1 cellular context compared by ENCODE assay signal in the genomic region with DNA sequence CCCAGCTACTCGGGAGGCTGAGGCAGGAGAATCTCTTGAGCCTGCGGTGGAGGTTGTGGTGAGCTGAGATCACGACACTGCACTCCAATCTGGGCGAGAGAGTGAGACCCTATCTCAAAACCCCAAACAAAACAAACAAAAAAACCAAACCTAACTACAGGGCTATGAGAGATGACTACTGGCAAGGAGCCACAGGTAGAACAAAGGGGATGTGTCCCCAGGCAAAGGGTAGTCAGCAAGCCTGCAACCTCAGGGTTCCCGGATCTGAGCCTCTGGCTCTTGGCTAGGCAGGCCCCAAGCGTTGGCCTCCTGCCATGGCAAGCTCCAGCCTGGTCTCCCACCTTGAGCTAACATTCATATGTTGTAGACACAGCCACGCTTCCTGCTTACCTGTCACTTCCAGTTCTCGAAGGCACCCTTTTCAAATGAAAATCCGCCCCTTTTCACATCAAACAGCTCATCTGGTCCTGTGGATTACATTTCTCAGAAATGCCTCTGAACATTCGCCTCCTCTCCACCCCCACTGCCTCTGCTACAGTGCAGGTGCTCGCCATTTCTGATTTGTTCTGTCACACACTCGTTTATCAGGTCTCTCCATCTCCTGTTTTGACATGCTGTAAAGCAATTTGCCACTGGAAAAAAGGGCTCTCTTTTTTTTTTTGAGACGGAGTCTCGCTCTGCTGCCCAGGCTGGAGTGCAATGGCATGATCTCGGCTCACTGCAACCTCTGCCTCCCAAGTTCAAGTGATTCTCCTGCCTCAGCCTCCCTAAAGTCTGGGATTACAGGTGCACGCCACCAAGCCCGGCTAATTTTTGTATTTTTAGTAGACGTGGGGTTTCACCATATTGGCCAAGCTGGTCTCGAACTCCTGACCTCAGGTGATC.
TF ChIP-seq lines count a peak whose summit lies in the region.

No MANE protein-coding gene starts in this region.

TF ChIP-seq in HepG2, 621 proteins besides CTCF, POLR2A, EP300 and RAD21 (continued from another document and continues in another):
- TF ChIP-seq ELF4 (CRISPR knock-in tag; IDR thresholded peaks at IDR 0.05; ENCODE audit: borderline replicate concordance) (0 out of 2 replicates have a peak, but pooled peaks have one; percentile 74), ZNF296 (CRISPR knock-in tag; conservative IDR thresholded peaks at IDR 0.05) (no peak), ZNF775 (CRISPR knock-in tag; IDR thresholded peaks at IDR 0.05; ENCODE audit: borderline replicate concordance) (0 out of 2 replicates have a peak, but pooled peaks have one; percentile 39), ZNF232 (CRISPR knock-in tag; IDR thresholded peaks at IDR 0.05; ENCODE audit: borderline replicate concordance) (peak; percentile 57; the same call in 1 of the 2 replicates), ZNF383 (CRISPR knock-in tag; IDR thresholded peaks at IDR 0.05; ENCODE audit: borderline replicate concordance) (no peak), PCBP1 (IDR thresholded peaks at IDR 0.05; ENCODE audit: borderline replicate concordance, low read depth, low read length) (no peak), GFI1 (CRISPR knock-in tag; IDR thresholded peaks at IDR 0.05; ENCODE audit: borderline replicate concordance) (peak; percentile 89), ZNF501 (CRISPR knock-in tag; IDR thresholded peaks at IDR 0.05) (peak; percentile 80), MED13 (CRISPR knock-in tag; IDR thresholded peaks at IDR 0.05) (no peak), ZBED4 (CRISPR knock-in tag; IDR thresholded peaks at IDR 0.05; ENCODE audit: borderline replicate concordance) (no peak), ZNF20 (CRISPR knock-in tag; IDR thresholded peaks at IDR 0.05) (no peak), ZNF33B (CRISPR knock-in tag; IDR thresholded peaks at IDR 0.05) (no peak), SOX5 (CRISPR knock-in tag; IDR thresholded peaks at IDR 0.05; ENCODE audit: borderline replicate concordance) (peak; percentile 89), PRDM10 (CRISPR knock-in tag; IDR thresholded peaks at IDR 0.05; ENCODE audit: low read depth) (no peak; the same call in 1 of the 2 replicates), ZNF337 (CRISPR knock-in tag; IDR thresholded peaks at IDR 0.05; ENCODE audit: borderline replicate concordance, low read depth) (no peak), ASH2L (IDR thresholded peaks at IDR 0.05; ENCODE audit: insufficient read length, low read depth, low read length) (peak; percentile 35), ZNF703 (CRISPR knock-in tag; IDR thresholded peaks at IDR 0.05; ENCODE audit: borderline replicate concordance) (no peak), ZNF616 (CRISPR knock-in tag; IDR thresholded peaks at IDR 0.05; ENCODE audit: low read depth) (peak; percentile 23; the same call in 1 of the 2 replicates), ZNF589 (CRISPR knock-in tag; conservative IDR thresholded peaks at IDR 0.05) (no peak), ZNF761 (CRISPR knock-in tag; conservative IDR thresholded peaks at IDR 0.05) (no peak), RARG (CRISPR knock-in tag; IDR thresholded peaks at IDR 0.05; ENCODE audit: low read depth) (no peak), GATAD2A (CRISPR knock-in tag; IDR thresholded peaks at IDR 0.05) (peak; percentile 90), ZNF883 (CRISPR knock-in tag; IDR thresholded peaks at IDR 0.05; ENCODE audit: not compliant biosample characterization) (no peak), PAX8 (CRISPR knock-in tag; IDR thresholded peaks at IDR 0.05; ENCODE audit: borderline replicate concordance) (no peak), ZNF207 (IDR thresholded peaks at IDR 0.05; ENCODE audit: borderline replicate concordance) (no peak), FLYWCH1 (CRISPR knock-in tag; IDR thresholded peaks at IDR 0.05) (no peak), ZNF772 (CRISPR knock-in tag; IDR thresholded peaks at IDR 0.05) (peak; percentile 75; the same call in 1 of the 2 replicates), ZNF30 (CRISPR knock-in tag; IDR thresholded peaks at IDR 0.05) (no peak), ZNF136 (CRISPR knock-in tag; IDR thresholded peaks at IDR 0.05; ENCODE audit: low read depth) (no peak), ZNF547 (CRISPR knock-in tag; IDR thresholded peaks at IDR 0.05) (no peak), DNMT3B (CRISPR knock-in tag; conservative IDR thresholded peaks at IDR 0.05) (0 out of 2 replicates have a peak, but pooled peaks have one; percentile 48), AKAP8 (CRISPR knock-in tag; IDR thresholded peaks at IDR 0.05) (no peak), BRCA1 (CRISPR knock-in tag; IDR thresholded peaks at IDR 0.05) (no peak), ZNF607 (CRISPR knock-in tag; IDR thresholded peaks at IDR 0.05; ENCODE audit: borderline replicate concordance) (0 out of 2 replicates have a peak, but pooled peaks have one; percentile 67), ZNF768 (CRISPR knock-in tag; IDR thresholded peaks at IDR 0.05) (no peak), MYC (CRISPR knock-in tag; IDR thresholded peaks at IDR 0.05; ENCODE audit: borderline replicate concordance) (peak; percentile 41; the same call in 1 of the 2 replicates), SKI (IDR thresholded peaks at IDR 0.05; ENCODE audit: partially characterized antibody) (no peak), ZNF672 (CRISPR knock-in tag; IDR thresholded peaks at IDR 0.05) (no peak), NR2F6 (IDR thresholded peaks at IDR 0.05) (peak; percentile 34; the same call in 1 of the 2 replicates), NR2F6 (CRISPR knock-in tag; IDR thresholded peaks at IDR 0.05) (peak; percentile 82), ZFX (CRISPR knock-in tag; IDR thresholded peaks at IDR 0.05; ENCODE audit: low read depth) (peak; percentile 82)
- TF ChIP-seq, protein P1, sequence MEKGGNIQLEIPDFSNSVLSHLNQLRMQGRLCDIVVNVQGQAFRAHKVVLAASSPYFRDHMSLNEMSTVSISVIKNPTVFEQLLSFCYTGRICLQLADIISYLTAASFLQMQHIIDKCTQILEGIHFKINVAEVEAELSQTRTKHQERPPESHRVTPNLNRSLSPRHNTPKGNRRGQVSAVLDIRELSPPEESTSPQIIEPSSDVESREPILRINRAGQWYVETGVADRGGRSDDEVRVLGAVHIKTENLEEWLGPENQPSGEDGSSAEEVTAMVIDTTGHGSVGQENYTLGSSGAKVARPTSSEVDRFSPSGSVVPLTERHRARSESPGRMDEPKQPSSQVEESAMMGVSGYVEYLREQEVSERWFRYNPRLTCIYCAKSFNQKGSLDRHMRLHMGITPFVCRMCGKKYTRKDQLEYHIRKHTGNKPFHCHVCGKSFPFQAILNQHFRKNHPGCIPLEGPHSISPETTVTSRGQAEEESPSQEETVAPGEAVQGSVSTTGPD (CRISPR knock-in tag; IDR thresholded peaks at IDR 0.05): peak; percentile 68
- TF ChIP-seq, protein P2, sequence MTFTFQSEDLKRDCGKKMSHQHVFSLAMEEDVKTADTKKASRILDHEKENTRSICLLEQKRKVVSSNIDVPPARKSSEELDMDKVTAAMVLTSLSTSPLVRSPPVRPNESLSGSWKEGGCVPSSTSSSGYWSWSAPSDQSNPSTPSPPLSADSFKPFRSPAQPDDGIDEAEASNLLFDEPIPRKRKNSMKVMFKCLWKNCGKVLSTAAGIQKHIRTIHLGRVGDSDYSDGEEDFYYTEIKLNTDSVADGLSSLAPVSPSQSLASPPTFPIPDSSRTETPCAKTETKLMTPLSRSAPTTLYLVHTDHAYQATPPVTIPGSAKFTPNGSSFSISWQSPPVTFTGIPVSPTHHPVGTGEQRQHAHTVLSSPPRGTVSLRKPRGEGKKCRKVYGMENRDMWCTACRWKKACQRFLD (CRISPR knock-in tag; IDR thresholded peaks at IDR 0.05; ENCODE audit: borderline replicate concordance): no peak
- TF ChIP-seq, protein P3, sequence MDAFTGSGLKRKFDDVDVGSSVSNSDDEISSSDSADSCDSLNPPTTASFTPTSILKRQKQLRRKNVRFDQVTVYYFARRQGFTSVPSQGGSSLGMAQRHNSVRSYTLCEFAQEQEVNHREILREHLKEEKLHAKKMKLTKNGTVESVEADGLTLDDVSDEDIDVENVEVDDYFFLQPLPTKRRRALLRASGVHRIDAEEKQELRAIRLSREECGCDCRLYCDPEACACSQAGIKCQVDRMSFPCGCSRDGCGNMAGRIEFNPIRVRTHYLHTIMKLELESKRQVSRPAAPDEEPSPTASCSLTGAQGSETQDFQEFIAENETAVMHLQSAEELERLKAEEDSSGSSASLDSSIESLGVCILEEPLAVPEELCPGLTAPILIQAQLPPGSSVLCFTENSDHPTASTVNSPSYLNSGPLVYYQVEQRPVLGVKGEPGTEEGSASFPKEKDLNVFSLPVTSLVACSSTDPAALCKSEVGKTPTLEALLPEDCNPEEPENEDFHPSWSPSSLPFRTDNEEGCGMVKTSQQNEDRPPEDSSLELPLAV (CRISPR knock-in tag; conservative IDR thresholded peaks at IDR 0.05; ENCODE audit: low read depth): no peak
- TF ChIP-seq, protein P4, sequence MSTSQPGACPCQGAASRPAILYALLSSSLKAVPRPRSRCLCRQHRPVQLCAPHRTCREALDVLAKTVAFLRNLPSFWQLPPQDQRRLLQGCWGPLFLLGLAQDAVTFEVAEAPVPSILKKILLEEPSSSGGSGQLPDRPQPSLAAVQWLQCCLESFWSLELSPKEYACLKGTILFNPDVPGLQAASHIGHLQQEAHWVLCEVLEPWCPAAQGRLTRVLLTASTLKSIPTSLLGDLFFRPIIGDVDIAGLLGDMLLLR (CRISPR knock-in tag; IDR thresholded peaks at IDR 0.05): 0 out of 2 replicates have a peak, but pooled peaks have one; percentile 26
- TF ChIP-seq, protein P5, sequence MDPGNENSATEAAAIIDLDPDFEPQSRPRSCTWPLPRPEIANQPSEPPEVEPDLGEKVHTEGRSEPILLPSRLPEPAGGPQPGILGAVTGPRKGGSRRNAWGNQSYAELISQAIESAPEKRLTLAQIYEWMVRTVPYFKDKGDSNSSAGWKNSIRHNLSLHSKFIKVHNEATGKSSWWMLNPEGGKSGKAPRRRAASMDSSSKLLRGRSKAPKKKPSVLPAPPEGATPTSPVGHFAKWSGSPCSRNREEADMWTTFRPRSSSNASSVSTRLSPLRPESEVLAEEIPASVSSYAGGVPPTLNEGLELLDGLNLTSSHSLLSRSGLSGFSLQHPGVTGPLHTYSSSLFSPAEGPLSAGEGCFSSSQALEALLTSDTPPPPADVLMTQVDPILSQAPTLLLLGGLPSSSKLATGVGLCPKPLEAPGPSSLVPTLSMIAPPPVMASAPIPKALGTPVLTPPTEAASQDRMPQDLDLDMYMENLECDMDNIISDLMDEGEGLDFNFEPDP (CRISPR knock-in tag; conservative IDR thresholded peaks at IDR 0.05): no peak
- TF ChIP-seq, protein P6, sequence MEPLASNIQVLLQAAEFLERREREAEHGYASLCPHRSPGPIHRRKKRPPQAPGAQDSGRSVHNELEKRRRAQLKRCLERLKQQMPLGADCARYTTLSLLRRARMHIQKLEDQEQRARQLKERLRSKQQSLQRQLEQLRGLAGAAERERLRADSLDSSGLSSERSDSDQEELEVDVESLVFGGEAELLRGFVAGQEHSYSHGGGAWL (CRISPR knock-in tag; IDR thresholded peaks at IDR 0.05): no peak
